ENCODE assay signal across 11 cellular contexts in the genomic region with DNA sequence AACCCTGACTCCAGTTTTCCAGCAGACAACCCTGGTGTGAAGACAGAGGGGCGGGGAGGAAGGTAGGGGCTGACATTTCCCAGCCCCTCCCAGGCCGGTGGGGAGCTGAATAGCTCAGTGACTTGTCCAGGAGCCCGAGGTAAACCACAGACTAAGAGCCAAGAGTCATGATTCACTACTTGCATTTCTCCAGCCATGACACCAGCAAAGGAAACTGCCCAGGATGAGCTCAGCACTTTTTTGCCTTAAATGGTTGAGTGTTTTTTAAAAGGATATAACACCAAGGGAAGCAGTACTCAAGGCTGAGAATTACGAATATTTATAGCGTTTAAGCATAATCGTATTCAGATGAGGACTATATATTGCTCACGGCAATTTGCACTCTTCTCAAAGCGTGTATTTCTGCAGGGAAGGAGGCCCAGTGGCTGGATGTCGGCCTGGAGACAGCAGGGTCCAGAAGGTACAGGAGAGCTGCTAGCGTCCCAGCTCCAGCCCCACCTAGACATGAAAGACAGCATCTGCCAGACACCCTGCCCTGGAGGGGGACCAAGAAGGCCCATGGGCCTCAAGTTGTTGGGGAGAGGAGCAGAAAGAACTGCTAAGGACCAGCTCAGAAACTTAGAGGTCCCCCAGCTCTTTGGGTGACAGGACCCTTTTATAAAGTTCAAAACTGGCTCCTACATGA.
A peak's percentile ranks its signal among the peaks of the same experiment; 100 is the strongest.
DNase-seq lines count a peak whose midpoint lies in the region; ATAC-seq and TF ChIP-seq lines count a peak whose summit lies in the region.
"Had no signal": no experiment of that assay in that cellular context is flagged by ENCODE, and none has a peak within 500 bp of the region (broad histone marks: within the 10 kb centered on the region; RNA-seq: fewer than 3 reads in every experiment).

No MANE protein-coding gene starts in this region.

- ATAC-seq in HG02642 (IDR thresholded peaks at IDR 0.05; ENCODE audit: poor library complexity, unreplicated experiment): peak; percentile 30
- ATAC-seq: gastrocnemius medialis had no signal

- H3K4me3 ChIP-seq in fibroblast of pulmonary artery (replicated peaks; ENCODE audit: low read depth, low read length): no peak overlapping the region
- H3K4me3 ChIP-seq: gastrocnemius medialis, stomach had no signal

- no peak for TF ChIP-seq CTCF in fibroblast of pulmonary artery (IDR thresholded peaks at IDR 0.05; ENCODE audit: low read length, missing control alignments)

- DNase-seq in AG08395 (ENCODE audit: low spot score): peak; percentile 83
- DNase-seq in SKM-1 (lab: John Stamatoyannopoulos, UW; ENCODE audit: unreplicated experiment): peak; percentile 36
- DNase-seq in fibroblast of pulmonary artery (ENCODE audit: low read depth): peak; percentile 33
- no peak for DNase-seq in NCI-H2196 treated with DMSO at 0.1 percent for 48 hours (lab: John Stamatoyannopoulos, UW; ENCODE audit: unreplicated experiment)
- DNase-seq in NCI-H774 (lab: John Stamatoyannopoulos, UW): no peak
- DNase-seq in cortex of kidney (lab: John Stamatoyannopoulos, UW): no peak
- DNase-seq in SIG-M5 treated with dmso at 0.1 percent for 504 hours (lab: John Stamatoyannopoulos, UW; ENCODE audit: unreplicated experiment): no peak
- DNase-seq: gastrocnemius medialis; stimulated activated CD4-positive, alpha-beta T cell treated with anti-CD3 and anti-CD28 coated beads, Interleukin-15, amount 100 ng/mL, for 24 hours; stomach had no signal

Comparison
In these comparisons a context has a peak if more than half of its experiments do, and no peak if none do; other contexts are left out.
1. DNase-seq: peak in AG08395 (single experiment), SKM-1 (single experiment) and fibroblast of pulmonary artery (single experiment); none in NCI-H2196 treated with DMSO at 0.1 percent for 48 hours (single experiment), NCI-H774 (single experiment), cortex of kidney (single experiment) and SIG-M5 treated with dmso at 0.1 percent for 504 hours (single experiment).